1 cellular context compared by ENCODE assay signal in genomic region chr20:54123587-54124180, GRCh38.
TF ChIP-seq lines count a peak whose summit lies in the region.

No MANE protein-coding gene starts in this region.

TF ChIP-seq in HepG2, 621 proteins besides CTCF, POLR2A, EP300 and RAD21 (continued from another document and continues in another):
- TF ChIP-seq GATA4 (IDR thresholded peaks at IDR 0.05; ENCODE audit: borderline replicate concordance, low read depth) (peak; percentile 97), YEATS4 (CRISPR knock-in tag; IDR thresholded peaks at IDR 0.05; ENCODE audit: borderline replicate concordance) (peak; percentile 79; the same call in 1 of the 2 replicates), SETDB1 (CRISPR knock-in tag; IDR thresholded peaks at IDR 0.05; ENCODE audit: borderline replicate concordance) (no peak), NFKBIZ (CRISPR knock-in tag; IDR thresholded peaks at IDR 0.05) (peak; percentile 97), ZNF850 (CRISPR knock-in tag; conservative IDR thresholded peaks at IDR 0.05) (no peak), CREB1 (IDR thresholded peaks at IDR 0.05) (peak; percentile 85), CREB1 (CRISPR knock-in tag; IDR thresholded peaks at IDR 0.05) (peak; percentile 81; the same call in 1 of the 2 replicates), ZNF280D (CRISPR knock-in tag; IDR thresholded peaks at IDR 0.05) (peak; percentile 72; the same call in 1 of the 2 replicates), SMAD9 (CRISPR knock-in tag; IDR thresholded peaks at IDR 0.05) (no peak), SAFB2 (CRISPR knock-in tag; IDR thresholded peaks at IDR 0.05; ENCODE audit: borderline replicate concordance, low read depth) (peak; percentile 91; the same call in 1 of the 2 replicates), U2AF2 (IDR thresholded peaks at IDR 0.05; ENCODE audit: low read depth, low read length) (peak; percentile 85; the same call in 1 of the 2 replicates), ZNF160 (CRISPR knock-in tag; IDR thresholded peaks at IDR 0.05) (no peak), MAFF (IDR thresholded peaks at IDR 0.05; ENCODE audit: low read depth, low read length) (peak; percentile 93), ASH2L (IDR thresholded peaks at IDR 0.05; ENCODE audit: insufficient read length, low read depth, low read length) (peak; percentile 97), KLF16 (CRISPR knock-in tag; IDR thresholded peaks at IDR 0.05) (peak in 1 of 2 experiments; percentile 93; a peak in 2 of 4 replicates), FOXO4 (CRISPR knock-in tag; conservative IDR thresholded peaks at IDR 0.05) (no peak), ZKSCAN5 (CRISPR knock-in tag; IDR thresholded peaks at IDR 0.05) (no peak), ZNF678 (CRISPR knock-in tag; IDR thresholded peaks at IDR 0.05) (no peak), KLF9 (CRISPR knock-in tag; IDR thresholded peaks at IDR 0.05; ENCODE audit: low read depth) (peak; percentile 85), ZNF264 (CRISPR knock-in tag; IDR thresholded peaks at IDR 0.05) (peak; percentile 93; the same call in 1 of the 2 replicates), ZFP82 (CRISPR knock-in tag; IDR thresholded peaks at IDR 0.05; ENCODE audit: borderline replicate concordance) (no peak; the same call in 1 of the 2 replicates), BRCA1 (CRISPR knock-in tag; IDR thresholded peaks at IDR 0.05) (no peak; the same call in none of the 2 replicates), SALL2 (CRISPR knock-in tag; IDR thresholded peaks at IDR 0.05) (peak; percentile 95), ATF2 (CRISPR knock-in tag; IDR thresholded peaks at IDR 0.05) (peak; percentile 94; the same call in 1 of the 2 replicates), KLF6 (CRISPR knock-in tag; IDR thresholded peaks at IDR 0.05) (peak; percentile 90), GZF1 (CRISPR knock-in tag; IDR thresholded peaks at IDR 0.05) (peak; percentile 74; the same call in 1 of the 2 replicates), PRDM4 (CRISPR knock-in tag; IDR thresholded peaks at IDR 0.05; ENCODE audit: borderline replicate concordance) (no peak), ZNF292 (CRISPR knock-in tag; IDR thresholded peaks at IDR 0.05; ENCODE audit: borderline replicate concordance, low read depth) (peak; percentile 99), XRCC5 (optimal IDR thresholded peaks at IDR 0.05; ENCODE audit: low read length) (peak; percentile 94), BCL6 (CRISPR knock-in tag; IDR thresholded peaks at IDR 0.05) (peak; percentile 96), TAF1 (CRISPR knock-in tag; IDR thresholded peaks at IDR 0.05) (peak; percentile 90), THAP9 (CRISPR knock-in tag; IDR thresholded peaks at IDR 0.05; ENCODE audit: borderline replicate concordance) (peak; percentile 89; the same call in 1 of the 2 replicates)
- TF ChIP-seq, protein P1, sequence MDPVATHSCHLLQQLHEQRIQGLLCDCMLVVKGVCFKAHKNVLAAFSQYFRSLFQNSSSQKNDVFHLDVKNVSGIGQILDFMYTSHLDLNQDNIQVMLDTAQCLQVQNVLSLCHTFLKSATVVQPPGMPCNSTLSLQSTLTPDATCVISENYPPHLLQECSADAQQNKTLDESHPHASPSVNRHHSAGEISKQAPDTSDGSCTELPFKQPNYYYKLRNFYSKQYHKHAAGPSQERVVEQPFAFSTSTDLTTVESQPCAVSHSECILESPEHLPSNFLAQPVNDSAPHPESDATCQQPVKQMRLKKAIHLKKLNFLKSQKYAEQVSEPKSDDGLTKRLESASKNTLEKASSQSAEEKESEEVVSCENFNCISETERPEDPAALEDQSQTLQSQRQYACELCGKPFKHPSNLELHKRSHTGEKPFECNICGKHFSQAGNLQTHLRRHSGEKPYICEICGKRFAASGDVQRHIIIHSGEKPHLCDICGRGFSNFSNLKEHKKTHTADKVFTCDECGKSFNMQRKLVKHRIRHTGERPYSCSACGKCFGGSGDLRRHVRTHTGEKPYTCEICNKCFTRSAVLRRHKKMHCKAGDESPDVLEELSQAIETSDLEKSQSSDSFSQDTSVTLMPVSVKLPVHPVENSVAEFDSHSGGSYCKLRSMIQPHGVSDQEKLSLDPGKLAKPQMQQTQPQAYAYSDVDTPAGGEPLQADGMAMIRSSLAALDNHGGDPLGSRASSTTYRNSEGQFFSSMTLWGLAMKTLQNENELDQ (CRISPR knock-in tag; IDR thresholded peaks at IDR 0.05; ENCODE audit: borderline replicate concordance) = peak; percentile 78; the same call in 1 of the 2 replicates
- TF ChIP-seq, protein P2, sequence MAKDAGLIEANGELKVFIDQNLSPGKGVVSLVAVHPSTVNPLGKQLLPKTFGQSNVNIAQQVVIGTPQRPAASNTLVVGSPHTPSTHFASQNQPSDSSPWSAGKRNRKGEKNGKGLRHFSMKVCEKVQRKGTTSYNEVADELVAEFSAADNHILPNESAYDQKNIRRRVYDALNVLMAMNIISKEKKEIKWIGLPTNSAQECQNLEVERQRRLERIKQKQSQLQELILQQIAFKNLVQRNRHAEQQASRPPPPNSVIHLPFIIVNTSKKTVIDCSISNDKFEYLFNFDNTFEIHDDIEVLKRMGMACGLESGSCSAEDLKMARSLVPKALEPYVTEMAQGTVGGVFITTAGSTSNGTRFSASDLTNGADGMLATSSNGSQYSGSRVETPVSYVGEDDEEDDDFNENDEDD (CRISPR knock-in tag; IDR thresholded peaks at IDR 0.05; ENCODE audit: borderline replicate concordance) = peak; percentile 63
- TF ChIP-seq, protein P3, sequence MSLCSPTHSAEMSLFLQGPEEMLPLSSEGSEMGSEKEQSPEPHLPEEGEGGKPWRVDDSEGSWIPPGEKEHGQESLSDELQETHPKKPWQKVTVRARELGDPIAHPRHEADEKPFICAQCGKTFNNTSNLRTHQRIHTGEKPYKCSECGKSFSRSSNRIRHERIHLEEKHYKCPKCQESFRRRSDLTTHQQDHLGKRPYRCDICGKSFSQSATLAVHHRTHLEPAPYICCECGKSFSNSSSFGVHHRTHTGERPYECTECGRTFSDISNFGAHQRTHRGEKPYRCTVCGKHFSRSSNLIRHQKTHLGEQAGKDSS (CRISPR knock-in tag; IDR thresholded peaks at IDR 0.05; ENCODE audit: borderline replicate concordance, low read depth) = peak; percentile 95
- TF ChIP-seq, protein P4, sequence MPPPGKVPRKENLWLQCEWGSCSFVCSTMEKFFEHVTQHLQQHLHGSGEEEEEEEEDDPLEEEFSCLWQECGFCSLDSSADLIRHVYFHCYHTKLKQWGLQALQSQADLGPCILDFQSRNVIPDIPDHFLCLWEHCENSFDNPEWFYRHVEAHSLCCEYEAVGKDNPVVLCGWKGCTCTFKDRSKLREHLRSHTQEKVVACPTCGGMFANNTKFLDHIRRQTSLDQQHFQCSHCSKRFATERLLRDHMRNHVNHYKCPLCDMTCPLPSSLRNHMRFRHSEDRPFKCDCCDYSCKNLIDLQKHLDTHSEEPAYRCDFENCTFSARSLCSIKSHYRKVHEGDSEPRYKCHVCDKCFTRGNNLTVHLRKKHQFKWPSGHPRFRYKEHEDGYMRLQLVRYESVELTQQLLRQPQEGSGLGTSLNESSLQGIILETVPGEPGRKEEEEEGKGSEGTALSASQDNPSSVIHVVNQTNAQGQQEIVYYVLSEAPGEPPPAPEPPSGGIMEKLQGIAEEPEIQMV (CRISPR knock-in tag; IDR thresholded peaks at IDR 0.05; ENCODE audit: low read depth) = peak; percentile 70; the same call in 1 of the 2 replicates
- TF ChIP-seq, protein P5, sequence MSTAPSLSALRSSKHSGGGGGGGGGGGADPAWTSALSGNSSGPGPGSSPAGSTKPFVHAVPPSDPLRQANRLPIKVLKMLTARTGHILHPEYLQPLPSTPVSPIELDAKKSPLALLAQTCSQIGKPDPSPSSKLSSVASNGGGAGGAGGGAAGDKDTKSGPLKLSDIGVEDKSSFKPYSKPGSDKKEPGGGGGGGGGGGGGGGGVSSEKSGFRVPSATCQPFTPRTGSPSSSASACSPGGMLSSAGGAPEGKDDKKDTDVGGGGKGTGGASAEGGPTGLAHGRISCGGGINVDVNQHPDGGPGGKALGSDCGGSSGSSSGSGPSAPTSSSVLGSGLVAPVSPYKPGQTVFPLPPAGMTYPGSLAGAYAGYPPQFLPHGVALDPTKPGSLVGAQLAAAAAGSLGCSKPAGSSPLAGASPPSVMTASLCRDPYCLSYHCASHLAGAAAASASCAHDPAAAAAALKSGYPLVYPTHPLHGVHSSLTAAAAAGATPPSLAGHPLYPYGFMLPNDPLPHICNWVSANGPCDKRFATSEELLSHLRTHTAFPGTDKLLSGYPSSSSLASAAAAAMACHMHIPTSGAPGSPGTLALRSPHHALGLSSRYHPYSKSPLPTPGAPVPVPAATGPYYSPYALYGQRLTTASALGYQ (CRISPR knock-in tag; IDR thresholded peaks at IDR 0.05) = peak; percentile 94
